ENCODE assay signal across 12 cellular contexts in the genomic region with DNA sequence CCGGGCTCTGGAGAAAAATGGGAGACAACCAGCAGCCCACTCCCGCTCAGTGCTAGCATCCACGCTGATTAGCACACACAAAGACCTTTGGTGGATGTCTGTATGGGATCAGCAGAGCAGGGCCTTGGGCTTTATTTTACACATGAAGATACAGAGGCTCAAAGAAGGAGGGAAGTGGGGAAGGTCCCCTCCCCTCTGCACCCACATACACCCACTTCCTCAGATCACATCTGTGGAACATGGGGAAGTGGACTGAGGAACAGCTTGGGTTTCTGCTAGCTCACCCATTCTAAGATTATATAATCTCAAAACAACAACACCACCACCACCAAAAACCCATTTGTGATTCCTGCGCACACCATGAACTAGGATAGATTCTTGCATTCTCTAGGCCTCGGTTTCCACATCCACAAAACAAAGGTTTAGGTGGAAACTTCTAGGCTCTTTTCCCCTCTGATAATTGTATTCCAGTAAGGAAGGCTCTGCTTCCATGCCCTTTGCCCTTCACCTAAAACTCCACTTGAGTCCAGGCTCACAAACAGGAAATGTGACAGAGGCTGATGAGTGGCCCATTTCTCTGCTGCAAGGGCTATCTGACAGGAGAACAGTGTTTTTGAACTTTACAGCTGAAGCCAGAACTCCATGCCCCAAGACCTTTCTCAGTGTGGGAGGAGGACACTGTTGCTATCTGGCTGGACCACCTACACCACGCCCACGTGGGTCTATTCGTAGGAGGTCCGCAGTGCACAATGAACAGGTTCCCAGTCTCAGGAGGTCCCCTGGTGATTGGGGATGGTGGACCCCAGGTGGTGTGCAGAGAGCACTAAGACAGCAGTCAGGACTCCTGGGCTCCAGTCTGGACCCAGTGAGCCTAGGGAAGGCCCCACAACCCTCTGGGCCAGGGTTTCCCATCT. TPM values are rescaled to one million over a fixed set of nuclear protein-coding genes. Genes with fewer than 3 reads are reported as not detected.
DNase-seq lines count a peak whose midpoint lies in the region; ATAC-seq, FAIRE-seq and TF ChIP-seq lines count a peak whose summit lies in the region.
"Had no signal": no experiment of that assay in that cellular context is flagged by ENCODE, and none has a peak within 500 bp of the region (broad histone marks: within the 10 kb centered on the region; RNA-seq: fewer than 3 reads in every experiment).

No MANE protein-coding gene starts in this region.

- CTCF ChIA-PET in endothelial cell of umbilical vein (lab: Charles Lee), result interaction anchor here (0.7 kb wide), 1 partner anchor 12 kb away, joined by 3 read pairs; no protein-coding TSS in a partner anchor

- no peaks in the 10 kb centered on the region for H3K9me3 Mint-ChIP-seq in natural killer cell
- H3K9me3 Mint-ChIP-seq: activated naive CD8-positive, alpha-beta T cell treated with anti-CD3 and anti-CD28 coated beads, Interleukin-2, amount 50 U/mL, for 24 hours; nephron had no signal

- no TSS peak for BruUV-seq in endothelial cell of umbilical vein (replicated peaks; lab: Mats Ljungman, UMichigan)

- no peak overlapping the region for H3K4me2 ChIP-seq in endothelial cell of umbilical vein (ENCODE audit: insufficient read depth, low read length)

- no peaks in the 10 kb centered on the region for H3K36me3 Mint-ChIP-seq in natural killer cell

- no peaks in the 10 kb centered on the region for H3K4me1 Mint-ChIP-seq in natural killer cell

- H3K36me3 ChIP-seq in Peyer's patch, result no peaks in the 10 kb centered on the region
- H3K36me3 ChIP-seq in endothelial cell of umbilical vein (ENCODE audit: control insufficient read depth in 2 of 2, extremely low read depth in 1 of 2, insufficient read depth in 2 of 2, low read length in 2 of 2), result no peaks in the 10 kb centered on the region
- no peaks in the 10 kb centered on the region for H3K36me3 ChIP-seq in transverse colon

- H3K79me2 ChIP-seq in endothelial cell of umbilical vein (ENCODE audit: control insufficient read depth, insufficient read depth, low read length), result no peaks in the 10 kb centered on the region

- TF ChIP-seq EP300 in transverse colon (IDR thresholded peaks at IDR 0.05; ENCODE audit: low read depth), result no peak

- TF ChIP-seq CTCF in Peyer's patch (IDR thresholded peaks at IDR 0.05) (no peak), endothelial cell of umbilical vein (IDR thresholded peaks at IDR 0.05; ENCODE audit: extremely low read depth in 1 of 2, insufficient read depth in 1 of 2, low read depth in 1 of 2, low read length in 2 of 2) (no peak), natural killer cell (IDR thresholded peaks at IDR 0.05) (no peak), transverse colon (IDR thresholded peaks at IDR 0.05) (no peak)

- in situ Hi-C loops in transverse colon (cut with MboI; ENCODE audit: low pct_ligation_motif_present in 1 of 4, low pct_unique_long_range_greater_than_20kb in 1 of 4, low sequenced_read_pairs in 3 of 4), result no loop called here

- H3K27ac Mint-ChIP-seq in natural killer cell, result no peak overlapping the region
- H3K27ac Mint-ChIP-seq: activated naive CD8-positive, alpha-beta T cell treated with anti-CD3 and anti-CD28 coated beads, Interleukin-2, amount 50 U/mL, for 24 hours had no signal

- H3K27ac ChIP-seq in Peyer's patch, result peak overlapping the region in 3 of 4 donors; percentile 17 to 53 (median 51)
- H3K27ac ChIP-seq in endothelial cell of umbilical vein (ENCODE audit: insufficient read depth, low read depth, low read length), result no peak overlapping the region
- H3K27ac ChIP-seq in transverse colon, result peak overlapping the region; percentile 40 to 62 (median 51)

- no peaks in the 10 kb centered on the region for H3K9me1 ChIP-seq in endothelial cell of umbilical vein (replicated peaks; ENCODE audit: control insufficient read depth, extremely low read depth, insufficient read depth, low read length)

- H4K20me1 ChIP-seq in endothelial cell of umbilical vein (replicated peaks; ENCODE audit: control insufficient read depth, extremely low read depth, insufficient read depth, low read length), result no peaks in the 10 kb centered on the region

- POLR2A ChIA-PET in endothelial cell of umbilical vein (lab: Charles Lee), result no interaction called here

- no peak for TF ChIP-seq POLR2A in Peyer's patch (IDR thresholded peaks at IDR 0.05)
- no peak for TF ChIP-seq POLR2A in endothelial cell of umbilical vein (IDR thresholded peaks at IDR 0.05; ENCODE audit: low read depth, low read length)
- TF ChIP-seq POLR2A in transverse colon (IDR thresholded peaks at IDR 0.05), result no peak

- ATAC-seq in natural killer cell, result peak in 2 of 3 donors; percentile 24 to 72
- ATAC-seq: activated naive CD8-positive, alpha-beta T cell treated with anti-CD3 and anti-CD28 coated beads, Interleukin-2, amount 50 U/mL, for 24 hours had no signal

- H3K9ac ChIP-seq in endothelial cell of umbilical vein (replicated peaks; ENCODE audit: extremely low read depth, insufficient read depth, low read length), result no peak overlapping the region

- H3K27me3 ChIP-seq in Peyer's patch, result no peaks in the 10 kb centered on the region
- no peaks in the 10 kb centered on the region for H3K27me3 ChIP-seq in endothelial cell of umbilical vein (ENCODE audit: control insufficient read depth in 2 of 2, insufficient read depth in 2 of 2, low read length in 2 of 2)
- H3K27me3 ChIP-seq in transverse colon, result no peaks in the 10 kb centered on the region

- no peak overlapping the region for H3K4me3 Mint-ChIP-seq in natural killer cell
- H3K4me3 Mint-ChIP-seq: activated naive CD8-positive, alpha-beta T cell treated with anti-CD3 and anti-CD28 coated beads, Interleukin-2, amount 50 U/mL, for 24 hours had no signal

- DNase-seq in Peyer's patch (peak in 2 of 3 donors; percentile 39 to 52), endothelial cell of umbilical vein (ENCODE audit: low read depth, low spot score) (no peak), natural killer cell (no peak), transverse colon (no peak), SHP77 treated with DMSO at 0.1 percent for 48 hours (lab: John Stamatoyannopoulos, UW) (no peak), urothelium cell line (ENCODE audit: low spot score) (no peak), HTR-8/SVneo (ENCODE audit: insufficient read length, low spot score) (no peak)
- DNase-seq: activated CD4-positive, alpha-beta T cell treated with anti-CD3 and anti-CD28 coated beads, Interleukin-2, amount 50 U/mL, for 4 hours; activated naive CD8-positive, alpha-beta T cell treated with anti-CD3 and anti-CD28 coated beads, Interleukin-2, amount 50 U/mL, for 24 hours; DMS153; IMR-90 had no signal

- dilution Hi-C loops in endothelial cell of umbilical vein (cut with MboI; ENCODE audit: extremely low pct_ligation_motif_present, low sequenced_read_pairs), result no loop called here

- H3K4me3 ChIP-seq in Peyer's patch, result no peak overlapping the region
- H3K4me3 ChIP-seq in endothelial cell of umbilical vein (replicated peaks in 1 of 3; ENCODE audit: insufficient read depth in 1 of 3, low read depth in 1 of 3, low read length in 3 of 3), result no peak overlapping the region
- no peak overlapping the region for H3K4me3 ChIP-seq in transverse colon

- peaks cover 0 to 12% (median 0%) of the 10 kb centered on the region in 4 donors for H3K4me1 ChIP-seq in Peyer's patch
- H3K4me1 ChIP-seq in endothelial cell of umbilical vein (ENCODE audit: control insufficient read depth, extremely low read depth, insufficient read depth, low read length), result no peaks in the 10 kb centered on the region
- H3K4me1 ChIP-seq in transverse colon, result peaks cover 0 to 17% (median 0%) of the 10 kb centered on the region in 4 donors

- H2AFZ ChIP-seq in endothelial cell of umbilical vein (ENCODE audit: low read depth, low read length), result no peak overlapping the region

- peak; percentile 79 for FAIRE-seq in endothelial cell of umbilical vein (lab: Jason Lieb, UNC)
- no peak for FAIRE-seq in urothelium cell line (lab: Jason Lieb, UNC)
- FAIRE-seq in HTR-8/SVneo (lab: Jason Lieb, UNC), result no peak

- intact Hi-C loops in endothelial cell of umbilical vein (cut with micrococcal nuclease) (no loop called here), natural killer cell (cut with micrococcal nuclease) (no loop called here), transverse colon (cut with DNase I; ENCODE audit: low total_unique reads) (no loop called here)

- no peaks in the 10 kb centered on the region for H3K27me3 Mint-ChIP-seq in natural killer cell (ENCODE audit: low read depth in 2 of 2)

- 83 to 86% methylated on average over 4 to 9 of the region's 9 CpGs for WGBS in transverse colon (ENCODE audit: low coverage in 1 of 2), 2 donors

- no peaks in the 10 kb centered on the region for H3K9me3 ChIP-seq in Peyer's patch
- H3K9me3 ChIP-seq in endothelial cell of umbilical vein (replicated peaks; ENCODE audit: control insufficient read depth, insufficient read depth, low read length), result no peaks in the 10 kb centered on the region
- no peaks in the 10 kb centered on the region for H3K9me3 ChIP-seq in transverse colon

TF ChIP-seq in endothelial cell of umbilical vein, 7 proteins besides CTCF, POLR2A, EP300 and RAD21:
- no peak for TF ChIP-seq FOS (IDR thresholded peaks at IDR 0.05; ENCODE audit: borderline replicate concordance, insufficient read depth, low read length)
- TF ChIP-seq, protein P1, sequence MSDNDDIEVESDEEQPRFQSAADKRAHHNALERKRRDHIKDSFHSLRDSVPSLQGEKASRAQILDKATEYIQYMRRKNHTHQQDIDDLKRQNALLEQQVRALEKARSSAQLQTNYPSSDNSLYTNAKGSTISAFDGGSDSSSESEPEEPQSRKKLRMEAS (IDR thresholded peaks at IDR 0.05; ENCODE audit: insufficient read depth, insufficient read length), result no peak
- TF ChIP-seq JUN (IDR thresholded peaks at IDR 0.05; ENCODE audit: borderline replicate concordance, insufficient read depth, insufficient read length, low read depth), result no peak
- TF ChIP-seq EZH2 (IDR thresholded peaks at IDR 0.05; ENCODE audit: borderline replicate concordance, low read depth, low read length, severe bottlenecking), result no peak
- no peak for TF ChIP-seq POLR2AphosphoS5 (IDR thresholded peaks at IDR 0.05; ENCODE audit: insufficient read depth, low read depth, low read length)
- TF ChIP-seq MYC (IDR thresholded peaks at IDR 0.05; ENCODE audit: low read depth, low read length), result no peak
- TF ChIP-seq GATA2 (IDR thresholded peaks at IDR 0.05; ENCODE audit: insufficient read depth, insufficient read length, low read depth, low read length), result no peak

RNA-seq across cellular contexts. Expression of a gene that starts 13.8 kb away (rescaled TPM):
- total RNA-seq in Peyer's patch (10 to 100 TPM in 1 of 4 donors, 1 to 10 TPM in 2, under 1 TPM in 1; 0.88 to 12.4 (median 2.6) TPM), endothelial cell of umbilical vein (not detected in 2 replicates), natural killer cell (under 1 TPM; 0.23 to 0.87 (median 0.55) TPM), transverse colon (10 to 100 TPM in 1 of 4 donors, 1 to 10 TPM in 2, not detected in 1; 1.9 to 37.8 (median 3.5) TPM)
- polyA plus RNA-seq in endothelial cell of umbilical vein, result not detected in 2 replicates
- 0.04 and 0.06 TPM in 2 replicates for polyA plus RNA-seq in endothelial cell of umbilical vein (2011; cell fraction: cytosol; rRNA removed)
- polyA plus RNA-seq in endothelial cell of umbilical vein (2011; cell fraction: nucleus; rRNA removed), result not detected in 2 replicates
- polyA plus RNA-seq in endothelial cell of umbilical vein (2012), result 0.14 TPM in 1 of 2 replicates, not detected in the other
- polyA minus RNA-seq in endothelial cell of umbilical vein, result not detected in 2 replicates
- not detected for polyA minus RNA-seq in endothelial cell of umbilical vein (2011; cell fraction: cytosol; rRNA and poly(A)+ RNA removed)
- not detected in 2 replicates for polyA minus RNA-seq in endothelial cell of umbilical vein (2011; cell fraction: nucleus; rRNA and poly(A)+ RNA removed)
- total RNA-seq: IMR-90 had no signal
- polyA plus RNA-seq: IMR-90 had no signal

Comparison
In these comparisons a context has a peak if more than half of its experiments do, and no peak if none do; other contexts are left out.
1. DNase-seq: peak in Peyer's patch (2 of 3); none in endothelial cell of umbilical vein (single experiment), natural killer cell (single experiment), transverse colon (single experiment), SHP77 treated with DMSO at 0.1 percent for 48 hours (single experiment), urothelium cell line (single experiment) and HTR-8/SVneo (single experiment).